ENCODE assay signal across 20 cellular contexts in genomic region chr15:99062226-99062625, GRCh38. TPM values are rescaled to one million over a fixed set of nuclear protein-coding genes. Genes with fewer than 3 reads are reported as not detected.
DNase-seq lines count a peak whose midpoint lies in the region; FAIRE-seq and TF ChIP-seq lines count a peak whose summit lies in the region.
"Had no signal": no experiment of that assay in that cellular context is flagged by ENCODE, and none has a peak within 500 bp of the region (broad histone marks: within the 10 kb centered on the region; RNA-seq: fewer than 3 reads in every experiment).

No MANE protein-coding gene starts in this region.

- peaks cover 18% of the 10 kb centered on the region for H3K27me3 Mint-ChIP-seq in astrocyte (ENCODE audit: low read depth, unreplicated experiment)

- H3K27ac Mint-ChIP-seq in astrocyte (ENCODE audit: unreplicated experiment) = peak overlapping the region; percentile 41
- H3K27ac Mint-ChIP-seq: CD4-positive, alpha-beta memory T cell; HFFc6 had no signal

- no peaks in the 10 kb centered on the region for H3K36me3 Mint-ChIP-seq in astrocyte (ENCODE audit: low read depth, unreplicated experiment)
- H3K36me3 Mint-ChIP-seq: CD4-positive, alpha-beta memory T cell had no signal

- H3K9ac ChIP-seq in astrocyte (ENCODE audit: low read length) = no peak overlapping the region

- H3K36me3 ChIP-seq in right atrium auricular region (no peaks in the 10 kb centered on the region), astrocyte (ENCODE audit: insufficient read depth, low read length) (no peaks in the 10 kb centered on the region)
- H3K36me3 ChIP-seq: HAP-1 had no signal

- no peak overlapping the region for H2AFZ ChIP-seq in astrocyte (ENCODE audit: low read depth, low read length)

- peaks cover 0 to 17% of the 10 kb centered on the region in 2 donors for H3K4me1 ChIP-seq in right atrium auricular region
- H3K4me1 ChIP-seq in astrocyte (ENCODE audit: insufficient read depth, low read length) = peaks cover 7% of the 10 kb centered on the region

- intact Hi-C loops in cardiac septum (cut with DNase I) = loop anchor here (10.0 kb wide), 1 partner anchor 63 kb away; no protein-coding TSS in a partner anchor
- intact Hi-C loops in posterior vena cava (cut with DNase I) = loop anchor here in 1 of 2 donors (10.0 kb wide), 1 partner anchor 417 kb away; the partner anchor contains the start of gene IGF1R

- no peak overlapping the region for H3K4me3 ChIP-seq in right atrium auricular region
- H3K4me3 ChIP-seq in astrocyte (ENCODE audit: insufficient read depth, low read depth, low read length) = no peak overlapping the region
- H3K4me3 ChIP-seq: HAP-1 had no signal

- H3K4me1 Mint-ChIP-seq in astrocyte (ENCODE audit: low read depth, unreplicated experiment) = no peaks in the 10 kb centered on the region

- no peak overlapping the region for H3K4me2 ChIP-seq in astrocyte (ENCODE audit: low read length)

- H3K27me3 ChIP-seq in right atrium auricular region (no peaks in the 10 kb centered on the region), astrocyte (ENCODE audit: insufficient read depth, low read length) (peaks cover 3% of the 10 kb centered on the region)

- no peak for FAIRE-seq in astrocyte (lab: Jason Lieb, UNC)
- FAIRE-seq: G401.6, GM12892, H54 had no signal

- DNase-seq in right atrium auricular region (ENCODE audit: low spot score) (peak; percentile 52), cardiac septum (ENCODE audit: low spot score) (no peak), astrocyte (ENCODE audit: low read depth) (no peak), posterior vena cava (ENCODE audit: low spot score) (peak; percentile 62), NCI-H146 (lab: John Stamatoyannopoulos, UW) (no peak)
- DNase-seq in activated CD4-positive, alpha-beta T cell treated with anti-CD3 and anti-CD28 coated beads for 1 hour = no peak
- DNase-seq: C1 segment of cervical spinal cord; Calu3; CD4-positive, alpha-beta memory T cell; COR-L47; DMS53; DMS79 treated with DMSO at 0.1 percent for 48 hours; GOT3; HFFc6 had no signal

- H4K20me1 ChIP-seq in astrocyte (ENCODE audit: insufficient read depth, low read length) = no peaks in the 10 kb centered on the region

- TF ChIP-seq CTCF in right atrium auricular region (IDR thresholded peaks at IDR 0.05) = no peak
- no peak for TF ChIP-seq CTCF in astrocyte (IDR thresholded peaks at IDR 0.05; ENCODE audit: insufficient read depth, low read depth, low read length)

- peaks cover 3% of the 10 kb centered on the region for H3K9me3 Mint-ChIP-seq in astrocyte (ENCODE audit: unreplicated experiment)
- H3K9me3 Mint-ChIP-seq: HFFc6 had no signal

- H3K79me2 ChIP-seq in astrocyte (ENCODE audit: insufficient read depth, low read length) = no peaks in the 10 kb centered on the region

- H3K27ac ChIP-seq in right atrium auricular region (no peak overlapping the region), astrocyte (ENCODE audit: low read depth, low read length) (no peak overlapping the region)

- H3K4me3 Mint-ChIP-seq in astrocyte (ENCODE audit: unreplicated experiment) = no peak overlapping the region
- H3K4me3 Mint-ChIP-seq: CD4-positive, alpha-beta memory T cell; HFFc6 had no signal

- H3K9me3 ChIP-seq in right atrium auricular region = no peaks in the 10 kb centered on the region
- H3K9me3 ChIP-seq in astrocyte (ENCODE audit: insufficient read depth, low read depth, low read length) = no peaks in the 10 kb centered on the region
- H3K9me3 ChIP-seq: HAP-1 had no signal

RNA-seq across cellular contexts. Expression of gene SYNM, which starts 42.7 kb away (rescaled TPM):
- total RNA-seq in right atrium auricular region (100 to 1,000 TPM; 211 to 258 TPM), cardiac septum (395 TPM), astrocyte (9.7 and 10.1 TPM in 2 replicates), posterior vena cava (100 to 1,000 TPM; 447 to 863 TPM)

RNA-seq across cellular contexts. Expression of gene PGPEP1L, which starts 54.6 kb away (rescaled TPM):
- total RNA-seq in right atrium auricular region (1 to 10 TPM in 1 of 2 donors, under 1 TPM in 1; 0.74 to 1.3 TPM), cardiac septum (2.5 TPM), astrocyte (not detected in 2 replicates), posterior vena cava (1 to 10 TPM in 1 of 2 donors, under 1 TPM in 1; 0.29 to 1.7 TPM)
- total RNA-seq: A172; A673; Calu3; CD4-positive, alpha-beta memory T cell; HFFc6 had no signal

Comparison
In these comparisons a context has a peak if more than half of its experiments do, and no peak if none do; other contexts are left out.
1. DNase-seq: peak in right atrium auricular region (single experiment) and posterior vena cava (single experiment); none in cardiac septum (single experiment), astrocyte (single experiment), NCI-H146 (single experiment) and activated CD4-positive, alpha-beta T cell treated with anti-CD3 and anti-CD28 coated beads for 1 hour (single experiment).
2. RNA of gene SYNM, which starts 42.7 kb away (total RNA-seq): 447 to 863 TPM in posterior vena cava, 395 TPM in cardiac septum (single experiment) and 211 to 258 TPM in right atrium auricular region; 9.7 to 10.1 TPM in astrocyte; every median in the first group is over 10 times any median in the second.